Comparison of ENCODE assay signal across 2 cellular contexts in genomic region chr18:12039531-12039930, GRCh38.
A peak's percentile ranks its signal among the peaks of the same experiment; 100 is the strongest.
TF ChIP-seq lines count a peak whose summit lies in the region.

No MANE protein-coding gene starts in this region.

TF ChIP-seq in IMR-90, 13 proteins besides CTCF, POLR2A, EP300 and RAD21:
- peak; percentile 19; the same call in 1 of the 2 replicates for TF ChIP-seq CEBPB (IDR thresholded peaks at IDR 0.05; ENCODE audit: low read depth, low read length)

TF ChIP-seq in HepG2, 621 proteins besides CTCF, POLR2A, EP300 and RAD21:
- TF ChIP-seq RARA (CRISPR knock-in tag; IDR thresholded peaks at IDR 0.05), result 0 out of 2 replicates have a peak, but pooled peaks have one; percentile 9
- peak; percentile 60; the same call in 1 of the 2 replicates for TF ChIP-seq ZNF441 (CRISPR knock-in tag; IDR thresholded peaks at IDR 0.05; ENCODE audit: borderline replicate concordance)
- peak; percentile 45 for TF ChIP-seq FOSL2 (CRISPR knock-in tag; IDR thresholded peaks at IDR 0.05)
